23 cellular contexts compared by ENCODE assay signal in the genomic region with DNA sequence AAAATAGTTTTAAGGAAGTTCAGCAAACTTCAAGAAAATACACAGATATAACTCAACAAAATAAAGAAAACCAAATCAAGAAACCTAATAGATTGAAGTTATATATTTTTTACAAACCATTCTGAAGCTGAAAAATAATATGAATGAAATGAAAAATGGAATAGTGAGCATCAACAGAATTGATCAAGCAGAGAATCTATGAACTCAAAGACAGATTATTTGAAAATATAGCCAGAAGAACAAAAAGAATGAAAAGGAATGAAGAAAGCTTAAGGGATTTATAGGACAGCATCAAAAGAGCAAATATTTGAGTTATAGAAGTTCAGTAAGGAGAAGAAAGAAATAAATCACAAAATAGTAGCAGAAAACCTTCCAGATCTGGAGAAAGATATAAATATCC.
"Had no signal": no experiment of that assay in that cellular context is flagged by ENCODE, and none has a peak within 500 bp of the region (broad histone marks: within the 10 kb centered on the region; RNA-seq: fewer than 3 reads in every experiment).

No MANE protein-coding gene starts in this region.

- H3K4me1 ChIP-seq: ascending aorta, body of pancreas, SJSA1 had no signal

- H3K27ac Mint-ChIP-seq: activated CD8-positive, alpha-beta memory T cell treated with anti-CD3 and anti-CD28 coated beads, Interleukin-2, amount 10 ng/mL, durations not matched to agents 7 days and 5 days; IgD-negative memory B cell; T-helper 17 cell; WTC11 had no signal

- H3K27me3 ChIP-seq: ascending aorta, body of pancreas, SJSA1 had no signal

- H3K4me2 ChIP-seq: KMS-11 had no signal

- H3K9ac ChIP-seq: KMS-11 had no signal

- ATAC-seq: activated CD8-positive, alpha-beta memory T cell treated with anti-CD3 and anti-CD28 coated beads, Interleukin-2, amount 10 ng/mL, durations not matched to agents 7 days and 5 days; body of pancreas; WTC11 had no signal

- H3K4me3 Mint-ChIP-seq: activated CD8-positive, alpha-beta memory T cell treated with anti-CD3 and anti-CD28 coated beads, Interleukin-2, amount 10 ng/mL, durations not matched to agents 7 days and 5 days; IgD-negative memory B cell; T-helper 17 cell; WTC11 had no signal

- H3K4me1 Mint-ChIP-seq: WTC11 had no signal

- DNase-seq: activated CD4-positive, alpha-beta T cell treated with anti-CD3 and anti-CD28 coated beads for 48 hours; activated CD4-positive, alpha-beta T cell treated with anti-CD3 and anti-CD28 coated beads, Interleukin-2, amount 50 U/mL, for 48 hours; activated CD4-positive, CD25-positive, alpha-beta regulatory T cell treated with anti-CD3 and anti-CD28 coated beads, Interleukin-2, amount 50 U/mL, for 72 hours; activated CD8-positive, alpha-beta memory T cell treated with anti-CD3 and anti-CD28 coated beads, Interleukin-2, amount 10 ng/mL, durations not matched to agents 7 days and 5 days; activated effector memory CD4-positive, alpha-beta T cell treated with Interleukin-2 at 50 U/mL for 16 hours; activated naive CD4-positive, alpha-beta T cell treated with Interleukin-2 at 50 U/mL for 16 hours; amniotic stem cell; body of pancreas; central memory CD4-positive, alpha-beta T cell; NCI-H1105; NCI-H1436 treated with DMSO at 0.1 percent for 48 hours; NCI-H187; NCI-H2081; NCI-H510A treated with DMSO at 0.1 percent for 48 hours; NCI-H69; SHP77; T-helper 17 cell; T-helper 9 cell had no signal

- H3K27me3 Mint-ChIP-seq: activated CD8-positive, alpha-beta memory T cell treated with anti-CD3 and anti-CD28 coated beads, Interleukin-2, amount 10 ng/mL, durations not matched to agents 7 days and 5 days; IgD-negative memory B cell; T-helper 17 cell had no signal

- H3K27ac ChIP-seq: ascending aorta, body of pancreas, KMS-11, SJSA1 had no signal

- H3K4me3 ChIP-seq: ascending aorta, body of pancreas, SJSA1 had no signal
